14 cellular contexts compared by ENCODE assay signal in the genomic region with DNA sequence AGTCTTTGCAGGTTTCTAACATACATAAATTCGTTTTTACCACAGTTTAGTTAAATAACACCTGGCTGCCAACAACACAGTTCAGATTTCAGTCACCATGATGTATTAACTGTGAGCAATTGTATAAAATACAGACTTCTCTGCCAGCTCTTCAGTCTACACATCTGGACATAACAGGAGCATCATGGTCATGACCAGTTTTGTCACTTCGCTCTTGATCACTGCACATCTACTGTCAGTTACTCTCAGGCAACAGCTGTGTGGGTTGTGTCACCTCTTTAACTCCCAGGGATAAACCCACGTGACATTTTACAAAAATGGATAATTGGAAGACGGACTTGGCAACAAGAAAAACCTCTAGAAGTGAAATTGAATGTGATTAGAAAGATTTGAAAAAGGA. TPM values are rescaled to one million over a fixed set of nuclear protein-coding genes. Genes with fewer than 3 reads are reported as not detected.
"Had no signal": no experiment of that assay in that cellular context is flagged by ENCODE, and none has a peak within 500 bp of the region (broad histone marks: within the 10 kb centered on the region; RNA-seq: fewer than 3 reads in every experiment).

No MANE protein-coding gene starts in this region.

- H3K9me3 Mint-ChIP-seq: brain, WTC11 had no signal

- DNase-seq: activated CD4-positive, alpha-beta T cell treated with anti-CD3 and anti-CD28 coated beads, Interleukin-2, amount 50 U/mL, for 1 hour; activated naive CD4-positive, alpha-beta T cell treated with anti-CD3 and anti-CD28 coated beads, Interleukin-2, amount 50 U/mL, for 16 hours; central memory CD4-positive, alpha-beta T cell; kidney; left ventricle myocardium superior; mesendoderm; right lobe of liver; SJCRH30 had no signal

- H3K27me3 Mint-ChIP-seq: brain had no signal

- H3K27ac Mint-ChIP-seq: WTC11 had no signal

- H3K4me3 Mint-ChIP-seq: brain, neural crest cell, WTC11 had no signal

- ATAC-seq: left ventricle myocardium superior, right lobe of liver, WTC11 had no signal

- FAIRE-seq: kidney, TTC549 had no signal

RNA-seq across cellular contexts. Expression of a gene that starts 30.3 kb away (rescaled TPM):
- total RNA-seq: osteoblast, pulmonary artery endothelial cell had no signal
